ENCODE assay signal across 15 cellular contexts in the genomic region with DNA sequence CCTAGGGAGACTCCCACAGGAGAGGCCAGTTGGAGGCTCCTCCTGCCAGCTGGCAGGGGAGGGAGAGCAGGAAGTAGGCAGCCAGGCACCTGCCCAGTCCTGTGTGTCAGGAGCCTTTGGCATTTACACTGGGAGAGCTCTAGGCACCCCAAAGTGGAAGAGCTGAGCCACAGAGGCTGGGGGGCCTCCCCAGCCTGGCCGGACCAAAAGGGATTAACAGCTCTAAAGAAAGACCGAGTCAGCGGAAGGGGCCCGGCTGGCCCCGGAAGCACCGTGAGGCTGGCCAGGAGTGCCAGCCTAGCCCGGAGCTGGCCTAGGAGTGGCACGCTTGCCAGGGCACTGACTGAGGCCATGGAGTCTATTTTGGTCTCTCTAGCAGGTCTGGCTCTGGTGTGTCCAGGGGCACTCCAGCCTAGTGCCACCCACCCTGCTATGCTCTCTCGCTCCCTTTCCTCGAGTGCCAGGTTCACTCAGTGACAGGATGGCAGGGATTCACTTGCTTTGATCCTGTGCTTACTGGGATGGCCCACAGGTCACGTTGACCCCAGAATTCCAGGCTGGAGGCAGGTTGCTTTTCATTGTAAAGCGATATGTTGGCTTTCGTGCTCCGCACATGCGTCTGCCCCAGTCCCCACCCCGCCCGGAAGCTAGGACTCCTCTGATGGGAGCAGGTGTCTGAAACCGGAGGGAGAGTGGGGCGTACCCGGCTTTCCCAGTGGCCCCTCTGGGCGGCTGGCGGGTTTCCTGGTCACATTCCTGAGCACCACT. TPM values are rescaled to one million over a fixed set of nuclear protein-coding genes. Genes with fewer than 3 reads are reported as not detected.
A peak's percentile ranks its signal among the peaks of the same experiment; 100 is the strongest.
DNase-seq lines count a peak whose midpoint lies in the region; ATAC-seq, FAIRE-seq and TF ChIP-seq lines count a peak whose summit lies in the region.
"Had no signal": no experiment of that assay in that cellular context is flagged by ENCODE, and none has a peak within 500 bp of the region (broad histone marks: within the 10 kb centered on the region; RNA-seq: fewer than 3 reads in every experiment).

No MANE protein-coding gene starts in this region.

- no peak for TF ChIP-seq CTCF in RWPE1 (conservative IDR thresholded peaks at IDR 0.05; ENCODE audit: low read depth)
- no peak for TF ChIP-seq CTCF in left ventricle myocardium inferior (IDR thresholded peaks at IDR 0.05; ENCODE audit: borderline replicate concordance)
- TF ChIP-seq CTCF in pancreas (IDR thresholded peaks at IDR 0.05): no peak

- POLR2A ChIA-PET in RWPE1 (lab: Yijun Ruan, JAX; ENCODE audit: low non-redundant PET): no interaction called here

- intact Hi-C loops in left ventricle myocardium inferior (cut with micrococcal nuclease) (no loop called here), pancreas (cut with DNase I) (no loop called here)

- CTCF ChIA-PET in RWPE1 (lab: Yijun Ruan, JAX): interaction anchor here (0.6 kb wide), 2 partner anchors 107 to 195 kb away, joined by 3 read pairs; no protein-coding TSS in a partner anchor

- no peak for FAIRE-seq in pancreas (lab: Jason Lieb, UNC)
- FAIRE-seq: colon, HTR-8/SVneo had no signal

- H3K27me3 Mint-ChIP-seq in activated T-cell treated with anti-CD3 and anti-CD28 coated beads, Interleukin-2, amount 50 U/mL, for 4 hours (ENCODE audit: low read depth): peaks cover 3% of the 10 kb centered on the region

- peak; percentile 75 for DNase-seq in G401 (ENCODE audit: low spot score)
- DNase-seq in RWPE1 (ENCODE audit: low spot score): no peak
- DNase-seq in left ventricle myocardium inferior: peak; percentile 43
- peak; percentile 33 to 82 (median 56) for DNase-seq in pancreas
- DNase-seq in NCI-H526 (lab: John Stamatoyannopoulos, UW): no peak
- DNase-seq in COLO829 (ENCODE audit: low spot score): no peak
- DNase-seq in activated T-cell treated with anti-CD3 and anti-CD28 coated beads, Interleukin-2, amount 50 U/mL, for 4 hours: no peak
- DNase-seq in NCI-H128 (lab: John Stamatoyannopoulos, UW; ENCODE audit: unreplicated experiment): no peak
- DNase-seq: BE2C, GDM1, NCI-H1092 treated with DMSO at 0.1 percent for 48 hours, sigmoid colon had no signal

- WGBS in pancreas, 2 donors: 75 to 81% methylated on average over 22 of the region's 22 CpGs

- H3K4me1 ChIP-seq in left ventricle myocardium inferior (peaks cover 43% of the 10 kb centered on the region), pancreas (peaks cover 0 to 6% (median under 1%) of the 10 kb centered on the region in 3 donors)
- H3K4me1 ChIP-seq: BE2C, HAP-1 had no signal

- no peaks in the 10 kb centered on the region for H3K36me3 ChIP-seq in left ventricle myocardium inferior
- no peaks in the 10 kb centered on the region for H3K36me3 ChIP-seq in pancreas
- H3K36me3 ChIP-seq: BE2C, HAP-1, sigmoid colon had no signal

- H3K4me1 Mint-ChIP-seq in activated T-cell treated with anti-CD3 and anti-CD28 coated beads, Interleukin-2, amount 50 U/mL, for 4 hours (ENCODE audit: low read depth): peaks cover 19% of the 10 kb centered on the region

- peak in 3 of 4 donors; percentile 25 to 36 (median 33) for ATAC-seq in pancreas
- no peak for ATAC-seq in activated T-cell treated with anti-CD3 and anti-CD28 coated beads, Interleukin-2, amount 50 U/mL, for 4 hours

- no peaks in the 10 kb centered on the region for H3K9me3 Mint-ChIP-seq in activated T-cell treated with anti-CD3 and anti-CD28 coated beads, Interleukin-2, amount 50 U/mL, for 4 hours

- H3K9me3 ChIP-seq in left ventricle myocardium inferior (replicated peaks) (no peaks in the 10 kb centered on the region), pancreas (no peaks in the 10 kb centered on the region)
- H3K9me3 ChIP-seq: BE2C, HAP-1, sigmoid colon had no signal

- in situ Hi-C loops in G401 (cut with HindIII; ENCODE audit: low sequenced_read_pairs): no loop called here

- no peaks in the 10 kb centered on the region for H3K27me3 ChIP-seq in left ventricle myocardium inferior (ENCODE audit: low read depth)
- no peaks in the 10 kb centered on the region for H3K27me3 ChIP-seq in pancreas
- H3K27me3 ChIP-seq: BE2C, sigmoid colon had no signal

- no peaks in the 10 kb centered on the region for H3K36me3 Mint-ChIP-seq in activated T-cell treated with anti-CD3 and anti-CD28 coated beads, Interleukin-2, amount 50 U/mL, for 4 hours (ENCODE audit: insufficient read depth)

- H3K27ac ChIP-seq in RWPE1: 0 out of 2 replicates have a peak overlapping the region, but pooled peaks have one; percentile 5
- peak overlapping the region; percentile 84 for H3K27ac ChIP-seq in left ventricle myocardium inferior (replicated peaks)
- peak overlapping the region in 2 of 4 donors; percentile 26 to 44 for H3K27ac ChIP-seq in pancreas
- H3K27ac ChIP-seq: sigmoid colon had no signal

- no peak overlapping the region for H3K4me3 Mint-ChIP-seq in activated T-cell treated with anti-CD3 and anti-CD28 coated beads, Interleukin-2, amount 50 U/mL, for 4 hours

- H3K4me3 ChIP-seq in left ventricle myocardium inferior: peak overlapping the region; percentile 43
- no peak overlapping the region for H3K4me3 ChIP-seq in pancreas
- H3K4me3 ChIP-seq: HAP-1, sigmoid colon had no signal

RNA-seq across cellular contexts. Expression of gene KMT5B, which starts 3.3 kb away (rescaled TPM):
- total RNA-seq in G401 (2014; rRNA removed; shearing (Covaris generic)): 5.6 and 11.4 TPM in 2 replicates
- total RNA-seq in left ventricle myocardium inferior: 24.3 TPM
- total RNA-seq in pancreas: 10 to 100 TPM; 21.7 to 30.8 (median 23.2) TPM
- polyA plus RNA-seq in pancreas: 10 to 100 TPM; 12.8 to 19.3 TPM
- total RNA-seq in activated T-cell treated with anti-CD3 and anti-CD28 coated beads, Interleukin-2, amount 50 U/mL, for 4 hours: 10 to 100 TPM; 23.5 to 30.0 (median 25.7) TPM

RNA-seq across cellular contexts. Expression of gene C11orf24, which starts 55.4 kb away (rescaled TPM):
- total RNA-seq in G401 (2014; rRNA removed; shearing (Covaris generic)): 15.7 and 17.4 TPM in 2 replicates
- total RNA-seq in left ventricle myocardium inferior (28.6 TPM), pancreas (10 to 100 TPM; 12.4 to 19.9 (median 16.6) TPM)
- polyA plus RNA-seq in pancreas: 10 to 100 TPM; 19.0 to 20.3 TPM
- 10 to 100 TPM; 46.8 to 49.2 (median 47.3) TPM for total RNA-seq in activated T-cell treated with anti-CD3 and anti-CD28 coated beads, Interleukin-2, amount 50 U/mL, for 4 hours

Comparison
In these comparisons a context has a peak if more than half of its experiments do, and no peak if none do; other contexts are left out.
1. DNase-seq: peak in G401 (single experiment), left ventricle myocardium inferior (single experiment) and pancreas (6 of 6); none in RWPE1 (single experiment), NCI-H526 (0 of 2), COLO829 (single experiment), activated T-cell treated with anti-CD3 and anti-CD28 coated beads, Interleukin-2, amount 50 U/mL, for 4 hours (single experiment) and NCI-H128 (single experiment).
2. ATAC-seq: peak in pancreas (3 of 4); none in activated T-cell treated with anti-CD3 and anti-CD28 coated beads, Interleukin-2, amount 50 U/mL, for 4 hours (0 of 2).